Comparison of ENCODE assay signal across 9 cellular contexts in genomic region chr17:40582328-40582901, GRCh38. TPM values are rescaled to one million over a fixed set of nuclear protein-coding genes. Genes with fewer than 3 reads are reported as not detected.
DNase-seq lines count a peak whose midpoint lies in the region; ATAC-seq, FAIRE-seq and TF ChIP-seq lines count a peak whose summit lies in the region.
"Had no signal": no experiment of that assay in that cellular context is flagged by ENCODE, and none has a peak within 500 bp of the region (broad histone marks: within the 10 kb centered on the region; RNA-seq: fewer than 3 reads in every experiment).

No MANE protein-coding gene starts in this region.

- H2BK120ac ChIP-seq in mesenchymal stem cell (ENCODE audit: low read depth, low read length): no peak overlapping the region

- H4K8ac ChIP-seq in mesenchymal stem cell (ENCODE audit: low read length): no peak overlapping the region

- peaks cover 17 to 34% (median 22%) of the 10 kb centered on the region in 11 experiments for H3K9me3 ChIP-seq in BLaER1 treated with 17β-estradiol and CSF1 and Interleukin-3, amounts not matched to agents 10 nM and 100 nM (replicated peaks in 1 of 11)
- H3K9me3 ChIP-seq in mucosa of descending colon (no peaks in the 10 kb centered on the region), mesenchymal stem cell (ENCODE audit: control insufficient read depth, low read length) (no peaks in the 10 kb centered on the region)

- peaks cover 31% of the 10 kb centered on the region for H3K36me3 Mint-ChIP-seq in activated naive CD4-positive, alpha-beta T cell treated with anti-CD3 and anti-CD28 coated beads, Interleukin-2, amount 10 ng/mL, durations not matched to agents 7 days and 5 days

- H3K18ac ChIP-seq in mesenchymal stem cell (ENCODE audit: low read depth in 1 of 2, low read length in 2 of 2): no peak overlapping the region

- H3K4me3 ChIP-seq in BLaER1 treated with 17β-estradiol and CSF1 and Interleukin-3, amounts not matched to agents 10 nM and 100 nM: peak overlapping the region in 6 of 10 experiments; percentile 3 to 28 (median 16); a peak in 8 of 20 replicates
- H3K4me3 ChIP-seq in mucosa of descending colon (no peak overlapping the region), mesenchymal stem cell (ENCODE audit: insufficient read depth in 1 of 2, low read depth in 1 of 2, low read length in 2 of 2) (no peak overlapping the region)

- no peaks in the 10 kb centered on the region for H3K27me3 ChIP-seq in BLaER1 treated with 17β-estradiol and CSF1 and Interleukin-3, amounts not matched to agents 10 nM and 100 nM
- H3K27me3 ChIP-seq in mesenchymal stem cell (ENCODE audit: control insufficient read depth in 1 of 2, insufficient read depth in 1 of 2, low read length in 2 of 2): peaks cover 0 to 23% of the 10 kb centered on the region in 2 experiments

- peak overlapping the region in 8 of 11 experiments; percentile 41 to 68 (median 54); a peak in 13 of 22 replicates for H3K9ac ChIP-seq in BLaER1 treated with 17β-estradiol and CSF1 and Interleukin-3, amounts not matched to agents 10 nM and 100 nM
- no peak overlapping the region for H3K9ac ChIP-seq in mesenchymal stem cell (ENCODE audit: low read length)

- H3K4me1 ChIP-seq in BLaER1 treated with 17β-estradiol and CSF1 and Interleukin-3, amounts not matched to agents 10 nM and 100 nM: peaks cover 21 to 38% (median 28%) of the 10 kb centered on the region in 10 experiments
- H3K4me1 ChIP-seq in mucosa of descending colon (ENCODE audit: low read depth): no peaks in the 10 kb centered on the region
- no peaks in the 10 kb centered on the region for H3K4me1 ChIP-seq in mesenchymal stem cell (ENCODE audit: control insufficient read depth, insufficient read depth, low read depth, low read length)

- peaks cover 92% of the 10 kb centered on the region for H3K4me1 Mint-ChIP-seq in activated naive CD4-positive, alpha-beta T cell treated with anti-CD3 and anti-CD28 coated beads, Interleukin-2, amount 10 ng/mL, durations not matched to agents 7 days and 5 days

- no peak overlapping the region for H2BK12ac ChIP-seq in mesenchymal stem cell (ENCODE audit: low read length in 2 of 2)

- no peak overlapping the region for H3K4ac ChIP-seq in mesenchymal stem cell (ENCODE audit: low read depth in 1 of 2, low read length in 2 of 2)

- H3K14ac ChIP-seq in mesenchymal stem cell (ENCODE audit: low read length in 2 of 2): no peak overlapping the region

- FAIRE-seq in D721Med (lab: Jason Lieb, UNC): no peak
- FAIRE-seq: G401.6 had no signal

- no peak overlapping the region for H2AFZ ChIP-seq in mesenchymal stem cell (ENCODE audit: low read depth, low read length)

- CTCF ChIA-PET in activated naive CD4-positive, alpha-beta T cell treated with anti-CD3 and anti-CD28 coated beads, Interleukin-2, amount 10 ng/mL, durations not matched to agents 7 days and 5 days (lab: Charles Lee): interaction anchor here (0.6 to 2.6 kb wide), 3 partner anchors 22 to 967 kb away, joined by 3 to 11 read pairs (median 4); no protein-coding TSS in a partner anchor

- H2AK5ac ChIP-seq in mesenchymal stem cell (ENCODE audit: low read length, severe bottlenecking): no peak overlapping the region

- H4K20me1 ChIP-seq in BLaER1 treated with 17β-estradiol and CSF1 and Interleukin-3, amounts not matched to agents 10 nM and 100 nM: no peaks in the 10 kb centered on the region

- peak overlapping the region in 9 of 11 experiments; percentile 44 to 85 (median 73); a peak in 18 of 22 replicates for H3K27ac ChIP-seq in BLaER1 treated with 17β-estradiol and CSF1 and Interleukin-3, amounts not matched to agents 10 nM and 100 nM
- no peak overlapping the region for H3K27ac ChIP-seq in mesenchymal stem cell (ENCODE audit: low read length, poor library complexity, severe bottlenecking)

- TF ChIP-seq CTCF in mucosa of descending colon (IDR thresholded peaks at IDR 0.05): no peak
- no peak for TF ChIP-seq CTCF in D721Med (IDR thresholded peaks at IDR 0.05; ENCODE audit: insufficient read depth, missing control alignments)

- 78% methylated on average over 11 of the region's 11 CpGs for WGBS in mesenchymal stem cell

- intact Hi-C loops in mucosa of descending colon (cut with DNase I, micrococcal nuclease): no loop called here

- no peak overlapping the region for H2BK5ac ChIP-seq in mesenchymal stem cell (ENCODE audit: low read depth, low read length, poor library complexity, severe bottlenecking)

- ATAC-seq in GM19351 (IDR thresholded peaks at IDR 0.05; ENCODE audit: unreplicated experiment): peak; percentile 83
- peak; percentile 79 for ATAC-seq in HG03378 (IDR thresholded peaks at IDR 0.05; ENCODE audit: unreplicated experiment)
- peak; percentile 95 for ATAC-seq in mucosa of descending colon

- H3K4me3 Mint-ChIP-seq in activated naive CD4-positive, alpha-beta T cell treated with anti-CD3 and anti-CD28 coated beads, Interleukin-2, amount 10 ng/mL, durations not matched to agents 7 days and 5 days: peak overlapping the region; percentile 19

- no peak overlapping the region for H2BK15ac ChIP-seq in mesenchymal stem cell (ENCODE audit: low read depth, poor library complexity, severe bottlenecking)

- H3K79me1 ChIP-seq in mesenchymal stem cell (replicated peaks; ENCODE audit: low read length, poor library complexity, severe bottlenecking): no peaks in the 10 kb centered on the region

- no peak overlapping the region for H3K23ac ChIP-seq in mesenchymal stem cell (ENCODE audit: low read length in 2 of 2)

- H4K91ac ChIP-seq in mesenchymal stem cell (ENCODE audit: low read length): no peak overlapping the region

- no peaks in the 10 kb centered on the region for H3K27me3 Mint-ChIP-seq in activated naive CD4-positive, alpha-beta T cell treated with anti-CD3 and anti-CD28 coated beads, Interleukin-2, amount 10 ng/mL, durations not matched to agents 7 days and 5 days

- peaks cover 33% of the 10 kb centered on the region for H3K9me3 Mint-ChIP-seq in activated naive CD4-positive, alpha-beta T cell treated with anti-CD3 and anti-CD28 coated beads, Interleukin-2, amount 10 ng/mL, durations not matched to agents 7 days and 5 days

- H3K27ac Mint-ChIP-seq in activated naive CD4-positive, alpha-beta T cell treated with anti-CD3 and anti-CD28 coated beads, Interleukin-2, amount 10 ng/mL, durations not matched to agents 7 days and 5 days: peak overlapping the region; percentile 87

- no peaks in the 10 kb centered on the region; a peak in 1 of 22 replicates for H3K36me3 ChIP-seq in BLaER1 treated with 17β-estradiol and CSF1 and Interleukin-3, amounts not matched to agents 10 nM and 100 nM
- H3K36me3 ChIP-seq in mucosa of descending colon (ENCODE audit: low read depth) (no peaks in the 10 kb centered on the region), mesenchymal stem cell (ENCODE audit: control insufficient read depth in 1 of 2, insufficient read depth in 2 of 2, low read depth in 1 of 2, low read length in 2 of 2) (no peaks in the 10 kb centered on the region)

- peak overlapping the region; percentile 55 to 93 (median 85) for H3K4me2 ChIP-seq in BLaER1 treated with 17β-estradiol and CSF1 and Interleukin-3, amounts not matched to agents 10 nM and 100 nM
- H3K4me2 ChIP-seq in mesenchymal stem cell (ENCODE audit: low read length, poor library complexity, severe bottlenecking): no peak overlapping the region

- peak; percentile 70 to 75 for DNase-seq in NOMO-1 (lab: John Stamatoyannopoulos, UW; ENCODE audit: unreplicated experiment in 2 of 2)
- peak; percentile 88 for DNase-seq in activated naive CD4-positive, alpha-beta T cell treated with anti-CD3 and anti-CD28 coated beads, Interleukin-2, amount 10 ng/mL, durations not matched to agents 7 days and 5 days
- peak; percentile 33 to 90 (median 56) for DNase-seq in mucosa of descending colon
- no peak for DNase-seq in mesenchymal stem cell
- DNase-seq in D721Med (ENCODE audit: insufficient read length, low spot score): no peak

RNA-seq across cellular contexts. Expression of gene CCR7, which starts 17.1 kb away (rescaled TPM):
- 1 to 10 TPM in 1 of 3 donors, under 1 TPM in 2; 0.44 to 3.2 (median 0.87) TPM for total RNA-seq in mucosa of descending colon
- 0.08 TPM for polyA plus RNA-seq in mesenchymal stem cell (2013, experiment 1 of 2)
- polyA plus RNA-seq in mesenchymal stem cell (2013, experiment 2 of 2): 0.14 TPM

Comparison
In these comparisons a context has a peak if more than half of its experiments do, and no peak if none do; other contexts are left out.
1. H3K4me3 ChIP-seq: peak in BLaER1 treated with 17β-estradiol and CSF1 and Interleukin-3, amounts not matched to agents 10 nM and 100 nM (6 of 10); none in mucosa of descending colon (single experiment) and mesenchymal stem cell (0 of 2).
2. DNase-seq: peak in NOMO-1 (2 of 2), activated naive CD4-positive, alpha-beta T cell treated with anti-CD3 and anti-CD28 coated beads, Interleukin-2, amount 10 ng/mL, durations not matched to agents 7 days and 5 days (single experiment) and mucosa of descending colon (3 of 3); none in mesenchymal stem cell (single experiment) and D721Med (single experiment).
3. Peak in every context shown above with its lines, with median percentiles within 50 percentile points of each other: ATAC-seq.